12 cellular contexts compared by ENCODE assay signal in genomic region chr14:101898416-101898815, GRCh38.
"Had no signal": no experiment of that assay in that cellular context is flagged by ENCODE, and none has a peak within 500 bp of the region (broad histone marks: within the 10 kb centered on the region; RNA-seq: fewer than 3 reads in every experiment).

No MANE protein-coding gene starts in this region.

- H3K9me3 Mint-ChIP-seq: activated CD4-positive, alpha-beta T cell treated with anti-CD3 and anti-CD28 coated beads, Interleukin-2, amount 10 ng/mL, durations not matched to agents 24 days and 14 days had no signal

- H3K27me3 Mint-ChIP-seq: activated CD4-positive, alpha-beta T cell treated with anti-CD3 and anti-CD28 coated beads, Interleukin-2, amount 10 ng/mL, durations not matched to agents 24 days and 14 days had no signal

- H3K4me1 Mint-ChIP-seq: activated CD4-positive, alpha-beta T cell treated with anti-CD3 and anti-CD28 coated beads, Interleukin-2, amount 10 ng/mL, durations not matched to agents 24 days and 14 days had no signal

- ATAC-seq: foreskin keratinocyte had no signal

- H3K27ac Mint-ChIP-seq: activated CD4-positive, alpha-beta T cell treated with anti-CD3 and anti-CD28 coated beads, Interleukin-2, amount 10 ng/mL, durations not matched to agents 24 days and 14 days had no signal

- H3K4me3 Mint-ChIP-seq: activated CD4-positive, alpha-beta T cell treated with anti-CD3 and anti-CD28 coated beads, Interleukin-2, amount 10 ng/mL, durations not matched to agents 24 days and 14 days had no signal

- DNase-seq: activated CD4-positive, alpha-beta T cell treated with anti-CD3 and anti-CD28 coated beads, Interleukin-2, amount 10 ng/mL, durations not matched to agents 24 days and 14 days; activated CD4-positive, CD25-positive, alpha-beta regulatory T cell; activated CD8-positive, alpha-beta memory T cell treated with anti-CD3 and anti-CD28 coated beads for 24 hours; activated gamma-delta T cell; aorta; effector memory CD4-positive, alpha-beta T cell; foreskin keratinocyte; kidney glomerular epithelial cell; mesenchymal stem cell; stimulated activated CD4-positive, alpha-beta T cell treated with anti-CD3 and anti-CD28 coated beads, Interleukin-12 subunit alpha, Interleukin-12 subunit beta, amount 100 ng/mL, for 4 hours; stimulated activated CD4-positive, alpha-beta T cell treated with anti-CD3 and anti-CD28 coated beads, Interleukin-2, amount 100 ng/mL, for 24 hours; thyroid gland had no signal
